ENCODE assay signal across 20 cellular contexts in the genomic region with DNA sequence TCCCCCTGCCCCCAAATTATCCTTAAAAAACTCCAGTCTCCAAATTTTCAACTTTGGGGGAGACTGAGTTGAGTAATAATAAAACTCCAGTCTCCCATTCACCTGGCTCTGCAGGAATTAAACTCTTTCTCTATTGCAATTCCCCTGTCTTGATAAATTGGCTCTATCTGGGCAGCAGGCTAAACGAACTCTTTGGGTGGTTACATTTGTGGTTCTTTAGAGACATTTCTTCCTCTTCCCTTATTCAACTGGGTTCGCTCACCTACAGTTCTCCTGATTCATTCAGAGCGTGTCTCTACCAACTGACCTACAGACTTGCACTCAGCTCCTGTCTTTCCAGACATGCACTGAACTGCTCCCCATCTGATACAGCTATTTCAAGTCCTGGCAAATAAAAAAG. TPM values are rescaled to one million over a fixed set of nuclear protein-coding genes. Genes with fewer than 3 reads are reported as not detected.
DNase-seq lines count a peak whose midpoint lies in the region; ATAC-seq, FAIRE-seq and TF ChIP-seq lines count a peak whose summit lies in the region.
"Had no signal": no experiment of that assay in that cellular context is flagged by ENCODE, and none has a peak within 500 bp of the region (broad histone marks: within the 10 kb centered on the region; RNA-seq: fewer than 3 reads in every experiment).

No MANE protein-coding gene starts in this region.

- intact Hi-C loops in HCT116 (cut with micrococcal nuclease), result no loop called here
- intact Hi-C loops in GM12878 (cut with micrococcal nuclease; ENCODE audit: unreplicated experiment), result no loop called here
- intact Hi-C loops in posterior cingulate gyrus (cut with DNase I), result loop anchor here (2.0 kb wide), 1 partner anchor 45 kb away; no protein-coding TSS in a partner anchor

- SMC1A ChIA-PET in GM12878 (lab: Charles Lee; ENCODE audit: uncharacterized antibody, unreplicated experiment), result no interaction called here

- H3K4me2 ChIP-seq in A549 (no peak overlapping the region), HCT116 (ENCODE audit: low read length) (no peak overlapping the region), GM12878 (ENCODE audit: control insufficient read depth, insufficient read depth) (no peak overlapping the region)
- H3K4me2 ChIP-seq: BLaER1 treated with 17β-estradiol and CSF1 and Interleukin-3, amounts not matched to agents 10 nM and 100 nM had no signal

- BruUV-seq in HCT116 (replicated peaks; lab: Mats Ljungman, UMichigan), result no TSS peak
- BruUV-seq in GM12878 (replicated peaks; lab: Mats Ljungman, UMichigan), result no TSS peak

- H3K9me2 ChIP-seq in HCT116 (ENCODE audit: insufficient read depth), result no peaks in the 10 kb centered on the region; the same call in 1 of the 2 replicates

- DNase-seq in A549 (ENCODE audit: low read depth in 1 of 2, low spot score in 1 of 2) (no peak), HCT116 (ENCODE audit: low read depth, low spot score) (no peak), GM12878 (ENCODE audit: low read depth, low spot score) (no peak), posterior cingulate gyrus (no peak), ureter (ENCODE audit: low spot score) (no peak), NCI-H187 (lab: John Stamatoyannopoulos, UW) (no peak)
- DNase-seq: 8988T; AML-193; Caco-2; Calu3; CD4-positive, alpha-beta T cell; CD8-positive, alpha-beta T cell; DMS79 treated with DMSO at 0.1 percent for 48 hours; GF-D8 had no signal

- TF ChIP-seq EP300 in A549 (IDR thresholded peaks at IDR 0.05), result no peak
- no peak for TF ChIP-seq EP300 in GM12878 (IDR thresholded peaks at IDR 0.05; ENCODE audit: borderline replicate concordance in 1 of 2, control insufficient read depth in 1 of 2, low read depth in 2 of 2, low read length in 2 of 2)

- H2AFZ ChIP-seq in HCT116 (ENCODE audit: low read depth, low read length, poor library complexity, severe bottlenecking) (no peak overlapping the region), GM12878 (ENCODE audit: control insufficient read depth, low read depth, low read length) (no peak overlapping the region)

- CTCF ChIA-PET in A549 (lab: Yijun Ruan, JAX), result no interaction called here
- CTCF ChIA-PET in HCT116 (lab: Charles Lee), result no interaction called here
- CTCF ChIA-PET in GM12878 (lab: Yijun Ruan, JAX), result no interaction called here

- WGBS in A549 (ENCODE audit: missing lambda C conversion rate), result 66% methylated on average over 3 of the region's 3 CpGs
- WGBS in GM12878 (ENCODE audit: insufficient coverage, insufficient replicate concordance, low lambda C conversion rate, missing lambda C conversion rate), result 4% methylated on average over 3 of the region's 3 CpGs

- TF ChIP-seq RAD21 in A549 (conservative IDR thresholded peaks at IDR 0.05 in 1 of 2, IDR thresholded peaks at IDR 0.05 in 1 of 2), result no peak
- no peak for TF ChIP-seq RAD21 in HCT116 (IDR thresholded peaks at IDR 0.05; ENCODE audit: low read depth)
- TF ChIP-seq RAD21 in GM12878 (IDR thresholded peaks at IDR 0.05; ENCODE audit: insufficient read depth, low read depth, low read length), result no peak

- POLR2A ChIA-PET in A549 (lab: Yijun Ruan, JAX), result no interaction called here
- POLR2A ChIA-PET in HCT116 (lab: Charles Lee), result no interaction called here
- POLR2A ChIA-PET in GM12878 (lab: Charles Lee), result no interaction called here

- FAIRE-seq in A549 (lab: Jason Lieb, UNC) (no peak), GM12878 (lab: Jason Lieb, UNC) (no peak)
- FAIRE-seq: A204.1, G401.6, GM12892, GM18507 had no signal

- peaks cover 31% of the 10 kb centered on the region for H3K9me3 ChIP-seq in A549
- H3K9me3 ChIP-seq in HCT116 (ENCODE audit: control insufficient read depth in 1 of 2, insufficient read depth in 1 of 2, low read depth in 1 of 2, low read length in 2 of 2), result peaks cover 6 to 17% of the 10 kb centered on the region in 2 experiments; a peak in 2 of 4 replicates
- peaks cover 7% of the 10 kb centered on the region; the same call in 2 of the 3 replicates for H3K9me3 ChIP-seq in GM12878 (replicated peaks; ENCODE audit: control insufficient read depth, insufficient read depth, low read length)
- H3K9me3 ChIP-seq: Caco-2 had no signal

- H3K79me2 ChIP-seq in HCT116 (ENCODE audit: insufficient read depth, low read length), result no peaks in the 10 kb centered on the region
- no peaks in the 10 kb centered on the region for H3K79me2 ChIP-seq in GM12878 (ENCODE audit: control insufficient read depth, insufficient read depth, low read length)

- H3K4me3 ChIP-seq in A549, result no peak overlapping the region
- H3K4me3 ChIP-seq in HCT116 (replicated peaks in 1 of 2; ENCODE audit: low read depth in 1 of 2, low read length in 2 of 2), result no peak overlapping the region
- no peak overlapping the region for H3K4me3 ChIP-seq in GM12878
- H3K4me3 ChIP-seq: BLaER1 treated with 17β-estradiol and CSF1 and Interleukin-3, amounts not matched to agents 10 nM and 100 nM had no signal

- H3K36me3 ChIP-seq in HCT116 (ENCODE audit: control insufficient read depth in 1 of 2, insufficient read depth in 2 of 2, low read length in 2 of 2) (no peaks in the 10 kb centered on the region), GM12878 (ENCODE audit: control insufficient read depth in 2 of 2, insufficient read depth in 2 of 2, low read length in 1 of 2) (no peaks in the 10 kb centered on the region)

- no peak for TF ChIP-seq CTCF in A549 (IDR thresholded peaks at IDR 0.05)
- TF ChIP-seq CTCF in HCT116 (IDR thresholded peaks at IDR 0.05 in 2 of 3, conservative IDR thresholded peaks at IDR 0.05 in 1 of 3; ENCODE audit: borderline replicate concordance in 1 of 3, insufficient read depth in 1 of 3, low read depth in 2 of 3, low read length in 2 of 3), result no peak
- TF ChIP-seq CTCF in GM12878 (IDR thresholded peaks at IDR 0.05 in 2 of 3, conservative IDR thresholded peaks at IDR 0.05 in 1 of 3; ENCODE audit: control insufficient read depth in 2 of 3, extremely low read depth in 1 of 3, insufficient read depth in 1 of 3, low read depth in 3 of 3, low read length in 3 of 3), result no peak

- ATAC-seq in A549 (no peak), HCT116 (no peak), GM12878 (no peak)
- ATAC-seq: CD8-positive, alpha-beta T cell had no signal

- TF ChIP-seq POLR2A in A549 (IDR thresholded peaks at IDR 0.05; ENCODE audit: low read length), result no peak
- TF ChIP-seq POLR2A in HCT116 (IDR thresholded peaks at IDR 0.05; ENCODE audit: borderline replicate concordance, extremely low read depth, insufficient read depth, insufficient read length), result no peak
- TF ChIP-seq POLR2A in GM12878 (IDR thresholded peaks at IDR 0.05; ENCODE audit: low read depth, low read length), result no peak

- H3K4me1 ChIP-seq in A549 (no peaks in the 10 kb centered on the region), HCT116 (ENCODE audit: control insufficient read depth in 1 of 2, insufficient read depth in 2 of 2, low read length in 2 of 2) (peaks cover 7 to 9% of the 10 kb centered on the region in 2 experiments), GM12878 (ENCODE audit: control insufficient read depth, insufficient read depth, low read length) (no peaks in the 10 kb centered on the region)

- no peaks in the 10 kb centered on the region for H3K27me3 ChIP-seq in HCT116 (ENCODE audit: insufficient read depth, low read length)
- H3K27me3 ChIP-seq in GM12878 (replicated peaks in 1 of 2; ENCODE audit: control insufficient read depth in 2 of 2, insufficient read depth in 2 of 2, low read length in 1 of 2), result 0 out of 4 replicates have a peak, but pooled peaks cover 0 to 1% of the 10 kb centered on the region in 2 experiments
- H3K27me3 ChIP-seq: BLaER1 treated with 17β-estradiol and CSF1 and Interleukin-3, amounts not matched to agents 10 nM and 100 nM had no signal

- no peak overlapping the region for H3K9ac ChIP-seq in HCT116 (ENCODE audit: low read length)
- no peak overlapping the region for H3K9ac ChIP-seq in GM12878 (ENCODE audit: control insufficient read depth, insufficient read depth, low read length)
- H3K9ac ChIP-seq: BLaER1 treated with 17β-estradiol and CSF1 and Interleukin-3, amounts not matched to agents 10 nM and 100 nM had no signal

- H4K20me1 ChIP-seq in HCT116 (ENCODE audit: insufficient read depth), result no peaks in the 10 kb centered on the region
- H4K20me1 ChIP-seq in GM12878 (ENCODE audit: control insufficient read depth, insufficient read depth), result no peaks in the 10 kb centered on the region
- H4K20me1 ChIP-seq: BLaER1 treated with 17β-estradiol and CSF1 and Interleukin-3, amounts not matched to agents 10 nM and 100 nM had no signal

- RAD21 ChIA-PET in HCT116 (lab: Charles Lee; ENCODE audit: low non-redundant PET in 1 of 2, low total read pairs in 2 of 2, uncharacterized antibody in 2 of 2, unreplicated experiment in 2 of 2) (no interaction called here), GM12878 (lab: Charles Lee; ENCODE audit: unreplicated experiment) (no interaction called here)

- in situ Hi-C loops in GM12878 (cut with MboI), result no loop called here

- H3K27ac ChIP-seq in A549 (no peak overlapping the region), HCT116 (ENCODE audit: low read depth, low read length) (no peak overlapping the region), GM12878 (ENCODE audit: control insufficient read depth, insufficient read depth) (no peak overlapping the region)
- H3K27ac ChIP-seq: BLaER1 treated with 17β-estradiol and CSF1 and Interleukin-3, amounts not matched to agents 10 nM and 100 nM; C4-2B had no signal

RNA-seq across cellular contexts. Expression of gene SOCS6, which starts 17.1 kb away (rescaled TPM):
- polyA plus RNA-seq in A549 (2011; rRNA removed) (72.1 and 88.2 TPM in 2 replicates), A549 (2017; fragmentation: RNase III; extraction: RNeasy Plus Mini Kit Qiagen cat#74134 plus additional on column Dnase treatment) (29.8 to 36.5 TPM (median 31.2 TPM) in 3 replicates), GM12878 (2011; rRNA removed) (2.4 and 2.5 TPM in 2 replicates), GM12878 (2014; fragmentation: Illumina TruSeq; extraction: Trizol) (4.3 and 5.3 TPM in 2 replicates), GM12878 (2014; fragmentation: Nextera tagmentation; extraction: Ambion mirVana) (1 to 10 TPM; 1.6 to 1.8 TPM), GM12878 (2014; rRNA removed) (3.2 and 3.5 TPM in 2 replicates), GM12878 (2016; fragmentation: Nextera tagmentation; extraction: Ambion mirVana) (1 to 10 TPM; 4.4 to 5.3 TPM)
- 26.2 and 34.1 TPM in 2 replicates for polyA plus RNA-seq in A549 (2012; cell fraction: cytosol; rRNA removed)
- 25.7 and 26.8 TPM in 2 replicates for polyA plus RNA-seq in A549 (2012; cell fraction: nucleus; rRNA removed)
- polyA minus RNA-seq in A549 (2011; rRNA and poly(A)+ RNA removed), result 137 and 146 TPM in 2 replicates
- total RNA-seq in HCT116 (2021; ENCODE audit: unreplicated experiment) (53.4 TPM), GM12878 (2014; rRNA removed) (3.8 and 5.0 TPM in 2 replicates), GM12878 (2014; rRNA removed; fragmentation: Illumina TruSeq; extraction: Trizol) (5.7 TPM in 2 replicates), GM12878 (2021) (6.1 and 6.5 TPM in 2 replicates), ureter (19.9 TPM)
- 27.7 and 27.8 TPM in 2 replicates for polyA plus RNA-seq in HCT116 (2012)
- total RNA-seq in GM12878 (2013; cell fraction: nucleolus; rRNA removed), result 5.6 and 7.5 TPM in 2 replicates
- polyA plus RNA-seq in GM12878 (2011; ENCODE audit: low read depth), result 2.4 TPM
- polyA plus RNA-seq in GM12878 (2011; cell fraction: cytosol; rRNA removed), result 1.6 and 1.8 TPM in 2 replicates
- 2.3 and 2.8 TPM in 2 replicates for polyA plus RNA-seq in GM12878 (2011; cell fraction: nucleus; rRNA removed)
- polyA plus RNA-seq in GM12878 (2012), result 2.5 and 2.9 TPM in 2 replicates
- 5.6 and 6.3 TPM in 2 replicates for polyA minus RNA-seq in GM12878 (2011; rRNA and poly(A)+ RNA removed)
- 0.80 and 2.2 TPM in 2 replicates for polyA minus RNA-seq in GM12878 (2011; cell fraction: cytosol; rRNA and poly(A)+ RNA removed)
- polyA minus RNA-seq in GM12878 (2011; cell fraction: nucleus; rRNA and poly(A)+ RNA removed), result 2.2 and 3.3 TPM in 2 replicates
